8 cellular contexts compared by ENCODE assay signal in the genomic region with DNA sequence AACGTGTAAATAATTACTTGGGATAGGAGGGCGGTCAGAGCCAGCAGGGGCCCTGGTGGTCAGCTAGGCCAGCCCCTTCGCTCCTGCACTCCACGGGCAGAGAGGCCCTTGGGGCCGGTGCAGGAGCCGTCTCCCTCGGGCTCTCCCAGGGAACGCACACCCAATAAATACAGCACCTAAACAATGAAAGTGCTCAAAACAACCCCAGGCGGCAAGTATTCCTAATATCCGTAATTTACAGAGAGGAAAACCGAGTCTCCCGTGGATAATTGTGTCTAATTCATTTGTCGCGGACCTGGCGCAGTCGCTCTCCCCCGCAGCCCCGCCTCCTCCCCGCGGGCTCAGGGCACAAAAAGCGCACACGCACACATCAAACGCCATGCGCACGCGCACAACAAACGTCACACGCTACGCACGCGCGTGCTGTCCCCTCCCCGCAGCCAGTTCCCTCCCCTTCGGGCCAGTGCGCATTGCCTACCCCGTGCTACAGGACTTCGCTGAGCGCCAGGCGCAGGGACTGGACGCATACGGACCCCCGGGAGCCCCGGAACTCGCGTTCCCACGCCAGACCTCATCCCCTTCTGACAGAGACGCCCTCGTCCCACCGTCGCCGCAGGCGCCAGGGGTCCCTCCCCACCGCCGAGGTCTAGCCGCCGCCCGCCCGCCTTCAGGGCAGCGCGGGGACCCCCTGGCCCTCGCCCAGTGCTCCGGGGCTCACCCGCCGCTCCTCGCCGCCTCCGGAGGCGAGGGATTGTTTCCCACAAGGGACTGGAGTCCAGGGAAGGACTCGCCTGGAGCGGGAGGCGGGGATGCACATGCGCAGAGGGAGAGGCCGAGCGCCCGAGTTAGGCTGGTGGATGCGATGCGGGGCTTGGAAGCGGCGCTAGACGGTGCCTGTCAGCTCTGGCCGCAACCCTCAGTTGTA. TPM values are rescaled to one million over a fixed set of nuclear protein-coding genes. Genes with fewer than 3 reads are reported as not detected.
DNase-seq lines count a peak whose midpoint lies in the region; ATAC-seq and TF ChIP-seq lines count a peak whose summit lies in the region.

A gene (minus strand): TSS at position 324 of the 925 bp plus-strand sequence. CDS start 1,300 bp downstream, outside the sequence.

- intact Hi-C loops in left ventricle myocardium inferior (cut with micrococcal nuclease): no loop called here

- peaks cover 46% of the 10 kb centered on the region for H3K4me1 ChIP-seq in left ventricle myocardium inferior

- H3K27ac ChIP-seq in left ventricle myocardium inferior (replicated peaks): peak within 1 kb of the TSS; percentile 99

- ATAC-seq in HG02884 (IDR thresholded peaks at IDR 0.05; ENCODE audit: unreplicated experiment): peak; percentile 88

- TF ChIP-seq CTCF in left ventricle myocardium inferior (IDR thresholded peaks at IDR 0.05; ENCODE audit: borderline replicate concordance): no peak

- H3K36me3 ChIP-seq in left ventricle myocardium inferior: peaks cover 9% of the 10 kb centered on the region

- peak; percentile 98 for TF ChIP-seq POLR2A in GM15510 (IDR thresholded peaks at IDR 0.05; ENCODE audit: borderline replicate concordance, extremely low read depth, insufficient read length)

- peak within 1 kb of the TSS; percentile 80 for H3K4me3 ChIP-seq in left ventricle myocardium inferior

- H3K27me3 ChIP-seq in left ventricle myocardium inferior (ENCODE audit: low read depth): no peaks in the 10 kb centered on the region

- no peaks in the 10 kb centered on the region for H3K9me3 ChIP-seq in left ventricle myocardium inferior (replicated peaks)

- DNase-seq in NCI-H146 treated with DMSO at 0.1 percent for 48 hours (lab: John Stamatoyannopoulos, UW; ENCODE audit: unreplicated experiment) (peak; percentile 84), T-helper 1 cell (peak; percentile 87 to 95 (median 92)), amygdala (lab: John Stamatoyannopoulos, UW) (peak; percentile 58 to 97 (median 92)), left ventricle myocardium inferior (peak; percentile 96), renal cortical epithelial cell (ENCODE audit: low read depth) (peak; percentile 91), islet precursor cell (no peak)

RNA-seq across cellular contexts. Expression of the gene that starts here (rescaled TPM):
- total RNA-seq in left ventricle myocardium inferior (15.1 TPM), renal cortical epithelial cell (12.5 and 49.0 TPM in 2 replicates)
